Comparison of ENCODE assay signal across 9 cellular contexts in genomic region chr14:24246765-24247212, GRCh38. TPM values are rescaled to one million over a fixed set of nuclear protein-coding genes. Genes with fewer than 3 reads are reported as not detected.
DNase-seq lines count a peak whose midpoint lies in the region; ATAC-seq and TF ChIP-seq lines count a peak whose summit lies in the region.
"Had no signal": no experiment of that assay in that cellular context is flagged by ENCODE, and none has a peak within 500 bp of the region (broad histone marks: within the 10 kb centered on the region; RNA-seq: fewer than 3 reads in every experiment).

No MANE protein-coding gene starts in this region.

- H3K9ac ChIP-seq in mucosa of stomach (ENCODE audit: low read length), result peak overlapping the region; percentile 2

- H3K27ac Mint-ChIP-seq in activated T-helper 17 cell treated with anti-CD3 and anti-CD28 coated beads, Interleukin-2, amount 50 U/mL, for 72 hours, result peak overlapping the region; percentile 91

- H3K4me1 ChIP-seq in mucosa of stomach (ENCODE audit: control insufficient read depth, insufficient read depth, low read length), result peaks cover 14% of the 10 kb centered on the region

- CTCF ChIA-PET in GM10248 (lab: Yijun Ruan, JAX), result interaction anchor here (0.7 to 10.1 kb wide), 14 partner anchors 10 to 185 kb away, joined by 3 to 323 read pairs (median 4); partner anchors contain the start of genes CIDEB, DHRS1, LTB4R and LTB4R2

- POLR2A ChIA-PET in GM10248 (lab: Yijun Ruan, JAX), result interaction anchor here (1.0 to 2.3 kb wide), 3 partner anchors 23 to 33 kb away, joined by 4 to 9 read pairs (median 5); partner anchors contain the start of gene RABGGTA

- H3K4me3 Mint-ChIP-seq in activated T-helper 17 cell treated with anti-CD3 and anti-CD28 coated beads, Interleukin-2, amount 50 U/mL, for 72 hours, result peak overlapping the region; percentile 71

- H3K27me3 Mint-ChIP-seq in activated T-helper 17 cell treated with anti-CD3 and anti-CD28 coated beads, Interleukin-2, amount 50 U/mL, for 72 hours, result no peaks in the 10 kb centered on the region

- no peaks in the 10 kb centered on the region for H3K9me3 Mint-ChIP-seq in activated T-helper 17 cell treated with anti-CD3 and anti-CD28 coated beads, Interleukin-2, amount 50 U/mL, for 72 hours

- no peak overlapping the region for H3K4me3 ChIP-seq in mucosa of stomach (ENCODE audit: low read length)

- no peaks in the 10 kb centered on the region for H3K27me3 ChIP-seq in mucosa of stomach (ENCODE audit: control insufficient read depth, insufficient read depth, low read length)

- no peaks in the 10 kb centered on the region for H3K36me3 ChIP-seq in mucosa of stomach (ENCODE audit: control insufficient read depth, insufficient read depth, low read length)

- TF ChIP-seq CTCF in GM10248 (IDR thresholded peaks at IDR 0.05; ENCODE audit: control extremely low read depth, extremely low read depth, low read depth, missing control alignments), result no peak

- peaks cover 8% of the 10 kb centered on the region for H3K36me3 Mint-ChIP-seq in activated T-helper 17 cell treated with anti-CD3 and anti-CD28 coated beads, Interleukin-2, amount 50 U/mL, for 72 hours (ENCODE audit: low read depth)

- ATAC-seq in HG02870 (IDR thresholded peaks at IDR 0.05; ENCODE audit: unreplicated experiment), result peak; percentile 20
- peak; percentile 28 for ATAC-seq in activated T-helper 17 cell treated with anti-CD3 and anti-CD28 coated beads, Interleukin-2, amount 50 U/mL, for 72 hours (replicated peaks)
- ATAC-seq in HG02884 (IDR thresholded peaks at IDR 0.05; ENCODE audit: unreplicated experiment), result no peak

- no peaks in the 10 kb centered on the region for H3K9me3 ChIP-seq in mucosa of stomach (ENCODE audit: control insufficient read depth, low read length)

- H3K4me1 Mint-ChIP-seq in activated T-helper 17 cell treated with anti-CD3 and anti-CD28 coated beads, Interleukin-2, amount 50 U/mL, for 72 hours, result peaks cover 31% of the 10 kb centered on the region

- DNase-seq in GM10248 (ENCODE audit: extremely low spot score), result peak; percentile 67
- no peak for DNase-seq in NCI-H2081 (lab: John Stamatoyannopoulos, UW)
- no peak for DNase-seq in amygdala (lab: John Stamatoyannopoulos, UW)
- no peak for DNase-seq in iPS-NIHi11 (ENCODE audit: low spot score)
- DNase-seq: dermis blood vessel endothelial cell had no signal

RNA-seq across cellular contexts. Expression of gene TINF2, which starts 4.4 kb away (rescaled TPM):
- 10 to 100 TPM; 61.4 to 76.4 TPM for total RNA-seq in activated T-helper 17 cell treated with anti-CD3 and anti-CD28 coated beads, Interleukin-2, amount 50 U/mL, for 72 hours

RNA-seq across cellular contexts. Expression of gene GMPR2, which starts 14.1 kb away (rescaled TPM):
- 10 to 100 TPM; 73.2 to 85.0 TPM for total RNA-seq in activated T-helper 17 cell treated with anti-CD3 and anti-CD28 coated beads, Interleukin-2, amount 50 U/mL, for 72 hours

RNA-seq across cellular contexts. Expression of gene NEDD8, which starts 14.6 kb away (rescaled TPM):
- total RNA-seq in activated T-helper 17 cell treated with anti-CD3 and anti-CD28 coated beads, Interleukin-2, amount 50 U/mL, for 72 hours, result 100 to 1,000 TPM; 128 to 243 TPM

RNA-seq across cellular contexts. Expression of gene TGM1, which starts 16.2 kb away (rescaled TPM):
- total RNA-seq in activated T-helper 17 cell treated with anti-CD3 and anti-CD28 coated beads, Interleukin-2, amount 50 U/mL, for 72 hours, result 10 to 100 TPM; 16.1 to 18.2 TPM

RNA-seq across cellular contexts. Expression of gene RABGGTA, which starts 24.6 kb away (rescaled TPM):
- total RNA-seq in activated T-helper 17 cell treated with anti-CD3 and anti-CD28 coated beads, Interleukin-2, amount 50 U/mL, for 72 hours, result 10 to 100 TPM; 61.0 to 68.3 TPM
